In genomic region chr7:134461921-134462320, GRCh38 we compare ENCODE assay signal across 16 cellular contexts.
"Had no signal": no experiment of that assay in that cellular context is flagged by ENCODE, and none has a peak within 500 bp of the region (broad histone marks: within the 10 kb centered on the region; RNA-seq: fewer than 3 reads in every experiment).

No MANE protein-coding gene starts in this region.

- H3K27me3 Mint-ChIP-seq: activated B cell treated with CpG ODN at 0.5 μM for 24 hours; activated CD4-positive, alpha-beta T cell treated with anti-CD3 and anti-CD28 coated beads, Interleukin-2, amount 10 ng/mL, durations not matched to agents 24 days and 14 days; naive thymus-derived CD4-positive, alpha-beta T cell; stimulated activated naive B cell treated with anti-CD40 and anti-IgM and Interleukin-4, amounts not matched to agents 10 μg/mL and 1 μg/mL and 100 μg/mL, for 72 hours; T-helper 17 cell; type B pancreatic cell had no signal

- H3K27ac ChIP-seq: coronary artery, epithelial cell of prostate, hepatocyte, lower lobe of right lung, spleen had no signal

- H3K4me2 ChIP-seq: hepatocyte had no signal

- H2AFZ ChIP-seq: hepatocyte had no signal

- DNase-seq: activated B cell treated with CpG ODN at 0.5 μM for 24 hours; activated CD4-positive, alpha-beta T cell treated with anti-CD3 and anti-CD28 coated beads, Interleukin-2, amount 10 ng/mL, durations not matched to agents 24 days and 14 days; activated CD8-positive, alpha-beta memory T cell treated with anti-CD3 and anti-CD28 coated beads for 24 hours; activated naive CD4-positive, alpha-beta T cell treated with Interleukin-2 at 50 U/mL for 16 hours; effector memory CD4-positive, alpha-beta T cell; lower lobe of right lung; naive thymus-derived CD4-positive, alpha-beta T cell; right cardiac atrium; spleen; stimulated activated CD4-positive, alpha-beta T cell treated with anti-CD3 and anti-CD28 coated beads, Interleukin-1b, Interleukin-23, amount 100 ng/mL, for 48 hours; stimulated activated naive B cell treated with anti-CD40 and anti-IgM and Interleukin-4, amounts not matched to agents 10 μg/mL and 1 μg/mL and 100 μg/mL, for 72 hours; T-helper 17 cell had no signal

- H3K36me3 ChIP-seq: lower lobe of right lung, spleen had no signal

- H3K4me3 ChIP-seq: coronary artery, hepatocyte, lower lobe of right lung, spleen had no signal

- H3K27ac Mint-ChIP-seq: activated B cell treated with CpG ODN at 0.5 μM for 24 hours; activated CD4-positive, alpha-beta T cell treated with anti-CD3 and anti-CD28 coated beads, Interleukin-2, amount 10 ng/mL, durations not matched to agents 24 days and 14 days; stimulated activated naive B cell treated with anti-CD40 and anti-IgM and Interleukin-4, amounts not matched to agents 10 μg/mL and 1 μg/mL and 100 μg/mL, for 72 hours; T-helper 17 cell; type B pancreatic cell had no signal

- H3K27me3 ChIP-seq: hepatocyte had no signal

- H3K4me3 Mint-ChIP-seq: activated B cell treated with CpG ODN at 0.5 μM for 24 hours; activated CD4-positive, alpha-beta T cell treated with anti-CD3 and anti-CD28 coated beads, Interleukin-2, amount 10 ng/mL, durations not matched to agents 24 days and 14 days; naive thymus-derived CD4-positive, alpha-beta T cell; stimulated activated naive B cell treated with anti-CD40 and anti-IgM and Interleukin-4, amounts not matched to agents 10 μg/mL and 1 μg/mL and 100 μg/mL, for 72 hours; T-helper 17 cell; type B pancreatic cell had no signal
